16 cellular contexts compared by ENCODE assay signal in genomic region chr14:61716956-61717355, GRCh38. TPM values are rescaled to one million over a fixed set of nuclear protein-coding genes. Genes with fewer than 3 reads are reported as not detected.
DNase-seq lines count a peak whose midpoint lies in the region; ATAC-seq and TF ChIP-seq lines count a peak whose summit lies in the region.
"Had no signal": no experiment of that assay in that cellular context is flagged by ENCODE, and none has a peak within 500 bp of the region (broad histone marks: within the 10 kb centered on the region; RNA-seq: fewer than 3 reads in every experiment).

No MANE protein-coding gene starts in this region.

- H3K4me1 ChIP-seq in left ventricle myocardium inferior (peaks cover 88% of the 10 kb centered on the region), heart left ventricle (peaks cover 4 to 81% (median 62%) of the 10 kb centered on the region in 12 donors), RWPE2 (ENCODE audit: insufficient read depth, poor library complexity, severe bottlenecking) (peaks cover 86% of the 10 kb centered on the region), thyroid gland (peaks cover 59% of the 10 kb centered on the region in 2 donors)

- ATAC-seq in heart left ventricle (no peak), RWPE2 (ENCODE audit: low read depth) (no peak), HG03571 (IDR thresholded peaks at IDR 0.05; ENCODE audit: unreplicated experiment) (no peak)
- ATAC-seq: body of pancreas had no signal

- TF ChIP-seq POLR2A in heart left ventricle (IDR thresholded peaks at IDR 0.05) = no peak
- TF ChIP-seq POLR2A in thyroid gland (IDR thresholded peaks at IDR 0.05) = no peak

- H3K36me3 ChIP-seq in left ventricle myocardium inferior (peaks cover 14% of the 10 kb centered on the region), heart left ventricle (peaks cover 0 to 17% (median 7%) of the 10 kb centered on the region in 9 donors), RWPE2 (ENCODE audit: low read depth) (peaks cover 89% of the 10 kb centered on the region), thyroid gland (peaks cover 0 to 3% of the 10 kb centered on the region in 2 donors)

- no peak overlapping the region for H3K4me3 Mint-ChIP-seq in endothelial cell (ENCODE audit: unreplicated experiment)

- WGBS in heart left ventricle, 4 donors = 56 to 78% (median 67%) methylated on average over 1 of the region's 1 CpG
- WGBS in thyroid gland, 2 donors = 67 to 92% methylated on average over 1 of the region's 1 CpG

- peaks cover 30% of the 10 kb centered on the region for H3K4me1 Mint-ChIP-seq in endothelial cell (ENCODE audit: unreplicated experiment)

- H3K9me3 Mint-ChIP-seq in endothelial cell (ENCODE audit: unreplicated experiment) = no peaks in the 10 kb centered on the region
- H3K9me3 Mint-ChIP-seq: activated T-helper 2 cell treated with anti-CD3 and anti-CD28 coated beads, Interferon-gamma antibody, Interleukin-2, Interleukin-4, amounts not matched to agents 10 μg/mL and 5 μg/mL and 100 μg/mL, durations not matched to agents 14 hours and 24 hours and 36 hours had no signal

- H3K27me3 ChIP-seq in left ventricle myocardium inferior (ENCODE audit: low read depth) (no peaks in the 10 kb centered on the region), heart left ventricle (no peaks in the 10 kb centered on the region), RWPE2 (ENCODE audit: insufficient read depth, poor library complexity, severe bottlenecking) (no peaks in the 10 kb centered on the region), thyroid gland (no peaks in the 10 kb centered on the region)
- H3K27me3 ChIP-seq: body of pancreas, esophagus squamous epithelium had no signal

- peaks cover 4% of the 10 kb centered on the region for H3K36me3 Mint-ChIP-seq in endothelial cell (ENCODE audit: low read depth, unreplicated experiment)

- peak overlapping the region; percentile 30 for H3K27ac ChIP-seq in left ventricle myocardium inferior (replicated peaks)
- peak overlapping the region in 2 of 12 donors; percentile 11 to 16 for H3K27ac ChIP-seq in heart left ventricle
- peak overlapping the region; percentile 46 for H3K27ac ChIP-seq in RWPE2 (ENCODE audit: poor library complexity, severe bottlenecking)
- H3K27ac ChIP-seq in thyroid gland = peak overlapping the region in 2 of 3 donors; percentile 2 to 7
- H3K27ac ChIP-seq: esophagus squamous epithelium had no signal

- H3K9me3 ChIP-seq in left ventricle myocardium inferior (replicated peaks) (no peaks in the 10 kb centered on the region), heart left ventricle (no peaks in the 10 kb centered on the region), RWPE2 (ENCODE audit: severe bottlenecking) (no peaks in the 10 kb centered on the region), thyroid gland (no peaks in the 10 kb centered on the region)
- H3K9me3 ChIP-seq: body of pancreas, esophagus squamous epithelium had no signal

- DNase-seq in left ventricle myocardium inferior (no peak), heart left ventricle (no peak), RWPE2 (ENCODE audit: low spot score) (no peak), endothelial cell (ENCODE audit: low spot score) (no peak), thyroid gland (no peak), D341Med (ENCODE audit: low spot score) (no peak), T-helper 9 cell (no peak)
- DNase-seq: activated CD4-positive, alpha-beta T cell treated with anti-CD3 and anti-CD28 coated beads for 48 hours; body of pancreas; esophagus squamous epithelium; hippocampal formation; kidney glomerular epithelial cell; stimulated activated CD4-positive, alpha-beta T cell treated with anti-CD3 and anti-CD28 coated beads, Interleukin-15, amount 100 ng/mL, for 24 hours had no signal

- TF ChIP-seq CTCF in left ventricle myocardium inferior (IDR thresholded peaks at IDR 0.05; ENCODE audit: borderline replicate concordance) (no peak), heart left ventricle (IDR thresholded peaks at IDR 0.05) (no peak), RWPE2 (IDR thresholded peaks at IDR 0.05; ENCODE audit: poor library complexity, severe bottlenecking) (no peak), endothelial cell (IDR thresholded peaks at IDR 0.05; ENCODE audit: unreplicated experiment) (no peak), thyroid gland (IDR thresholded peaks at IDR 0.05) (no peak)

- H3K4me3 ChIP-seq in left ventricle myocardium inferior = no peak overlapping the region
- H3K4me3 ChIP-seq in heart left ventricle = no peak overlapping the region
- no peak overlapping the region for H3K4me3 ChIP-seq in RWPE2 (ENCODE audit: severe bottlenecking)
- H3K4me3 ChIP-seq in thyroid gland (replicated peaks in 1 of 3) = no peak overlapping the region
- H3K4me3 ChIP-seq: body of pancreas, esophagus squamous epithelium had no signal

- H3K27me3 Mint-ChIP-seq in endothelial cell (ENCODE audit: unreplicated experiment) = no peaks in the 10 kb centered on the region
- H3K27me3 Mint-ChIP-seq: progenitor cell of endocrine pancreas had no signal

- peak overlapping the region; percentile 40 for H3K27ac Mint-ChIP-seq in endothelial cell (ENCODE audit: unreplicated experiment)
- H3K27ac Mint-ChIP-seq: activated T-helper 2 cell treated with anti-CD3 and anti-CD28 coated beads, Interferon-gamma antibody, Interleukin-2, Interleukin-4, amounts not matched to agents 10 μg/mL and 5 μg/mL and 100 μg/mL, durations not matched to agents 14 hours and 24 hours and 36 hours; progenitor cell of endocrine pancreas had no signal

- intact Hi-C loops in left ventricle myocardium inferior (cut with micrococcal nuclease) = no loop called here
- intact Hi-C loops in heart left ventricle (cut with DNase I) = no loop called here
- intact Hi-C loops in thyroid gland (cut with DNase I) = no loop called here

RNA-seq across cellular contexts. Expression of gene HIF1A, which starts 21.6 kb away (rescaled TPM):
- total RNA-seq in left ventricle myocardium inferior (49.4 TPM), heart left ventricle (100 to 1,000 TPM in 1 of 9 donors, 10 to 100 TPM in 8; 52.4 to 157 (median 72.8) TPM), endothelial cell (ENCODE audit: unreplicated experiment) (203 TPM), thyroid gland (100 to 1,000 TPM; 137 to 295 (median 158) TPM)
- 10 to 100 TPM; 12.8 to 76.3 TPM for polyA plus RNA-seq in heart left ventricle

RNA-seq across cellular contexts. Expression of gene SNAPC1, which starts 45.3 kb away (rescaled TPM):
- total RNA-seq in left ventricle myocardium inferior (9.2 TPM), heart left ventricle (1 to 10 TPM; 5.9 to 9.0 (median 7.2) TPM), endothelial cell (ENCODE audit: unreplicated experiment) (5.2 TPM), thyroid gland (1 to 10 TPM; 4.8 to 8.9 (median 6.8) TPM)
- polyA plus RNA-seq in heart left ventricle = 1 to 10 TPM; 6.1 to 6.3 TPM
